Comparison of ENCODE assay signal across 8 cellular contexts in genomic region chr3:44992555-44993470, GRCh38. TPM values are rescaled to one million over a fixed set of nuclear protein-coding genes. Genes with fewer than 3 reads are reported as not detected.
A peak's percentile ranks its signal among the peaks of the same experiment; 100 is the strongest.
DNase-seq lines count a peak whose midpoint lies in the region; ATAC-seq, FAIRE-seq and TF ChIP-seq lines count a peak whose summit lies in the region.

No MANE protein-coding gene starts in this region.

- peak overlapping the region; percentile 3 for H3K4me2 ChIP-seq in GM23248 (ENCODE audit: unreplicated experiment)

- in situ Hi-C loops in GM23248 (cut with MboI) = no loop called here

- H3K9ac ChIP-seq in GM23248 (peak overlapping the region; percentile 52; the same call in 1 of the 2 replicates), iPS-20b (ENCODE audit: low read depth, low read length) (peak overlapping the region; percentile 30; the same call in 1 of the 2 replicates)

- H3K9me3 ChIP-seq in GM23248 (ENCODE audit: low read depth) (no peaks in the 10 kb centered on the region), iPS-20b (ENCODE audit: insufficient read depth, low read depth, low read length) (no peaks in the 10 kb centered on the region)

- ATAC-seq in GM21390 (IDR thresholded peaks at IDR 0.05; ENCODE audit: unreplicated experiment) (no peak), HG03139 (IDR thresholded peaks at IDR 0.05; ENCODE audit: unreplicated experiment) (no peak)

- H3K79me2 ChIP-seq in GM23248 (ENCODE audit: insufficient read depth) = peaks cover 74% of the 10 kb centered on the region

- H3K4me3 ChIP-seq in GM23248 (no peak overlapping the region), iPS-20b (ENCODE audit: low read length) (peak overlapping the region; percentile 46; the same call in 1 of the 2 replicates)

- DNase-seq in AG08396 (ENCODE audit: low spot score) (peak; percentile 28), GM23248 (peak; percentile 66), urothelium cell line (ENCODE audit: low spot score) (peak; percentile 43), frontal cortex (ENCODE audit: low spot score in 2 of 2) (no peak)

- WGBS in GM23248 (ENCODE audit: low coverage in 1 of 2, low lambda C conversion rate in 2 of 2, missing lambda C conversion rate in 2 of 2), 2 experiments = 19 to 28% methylated on average over 7 of the region's 7 CpGs

- H3K4me1 ChIP-seq in GM23248 (ENCODE audit: insufficient read depth) (peaks cover 37% of the 10 kb centered on the region), iPS-20b (ENCODE audit: insufficient read depth, low read length) (peaks cover 31% of the 10 kb centered on the region)

- FAIRE-seq in urothelium cell line (lab: Jason Lieb, UNC) (no peak), frontal cortex (lab: Jason Lieb, UNC) (no peak)

- no peak overlapping the region for H2AFZ ChIP-seq in GM23248

- no peaks in the 10 kb centered on the region for H3K9me2 ChIP-seq in GM23248 (ENCODE audit: insufficient read depth)

- no peaks in the 10 kb centered on the region for H3K27me3 ChIP-seq in GM23248 (replicated peaks; ENCODE audit: insufficient read depth)
- no peaks in the 10 kb centered on the region for H3K27me3 ChIP-seq in iPS-20b (ENCODE audit: insufficient read depth, low read length)

- H3K27ac ChIP-seq in GM23248 (peak overlapping the region; percentile 83), VCaP (no peak overlapping the region), iPS-20b (ENCODE audit: low read length) (peak overlapping the region; percentile 32)

- peaks cover 10% of the 10 kb centered on the region; the same call in 1 of the 2 replicates for H3K36me3 ChIP-seq in GM23248 (ENCODE audit: low read depth)
- H3K36me3 ChIP-seq in iPS-20b (ENCODE audit: insufficient read depth, low read depth, low read length) = peaks cover 82% of the 10 kb centered on the region

- TF ChIP-seq CTCF in VCaP (conservative IDR thresholded peaks at IDR 0.05) = peak; percentile 77

- peaks cover 48% of the 10 kb centered on the region for H3F3A ChIP-seq in GM23248 (ENCODE audit: insufficient read depth)

- H4K20me1 ChIP-seq in GM23248 (ENCODE audit: insufficient read depth) = no peaks in the 10 kb centered on the region

RNA-seq across cellular contexts. Expression of gene EXOSC7, which starts 16.8 kb away (rescaled TPM):
- 31.1 and 60.7 TPM in 2 replicates for total RNA-seq in GM23248 (2014; rRNA removed; shearing (Covaris generic))
- polyA plus RNA-seq in GM23248 (2016; fragmentation: Nextera tagmentation; extraction: Ambion mirVana) = 49.1 and 53.5 TPM in 2 replicates
- 27.3 TPM for total RNA-seq in frontal cortex

RNA-seq across cellular contexts. Expression of gene ZDHHC3, which starts 16.8 kb away (rescaled TPM):
- 76.2 and 89.5 TPM in 2 replicates for total RNA-seq in GM23248 (2014; rRNA removed; shearing (Covaris generic))
- 48.7 and 48.9 TPM in 2 replicates for polyA plus RNA-seq in GM23248 (2016; fragmentation: Nextera tagmentation; extraction: Ambion mirVana)
- 44.0 TPM for total RNA-seq in frontal cortex

RNA-seq across cellular contexts. Expression of gene CLEC3B, which starts 33.3 kb away (rescaled TPM):
- 42.1 and 45.4 TPM in 2 replicates for total RNA-seq in GM23248 (2014; rRNA removed; shearing (Covaris generic))
- 48.8 and 49.5 TPM in 2 replicates for polyA plus RNA-seq in GM23248 (2016; fragmentation: Nextera tagmentation; extraction: Ambion mirVana)
- 24.1 TPM for total RNA-seq in frontal cortex

Comparison
In these comparisons a context has a peak if more than half of its experiments do, and no peak if none do; other contexts are left out.
1. DNase-seq: peak in AG08396 (single experiment), GM23248 (single experiment) and urothelium cell line (single experiment); none in frontal cortex (0 of 2).